8 cellular contexts compared by ENCODE assay signal in the genomic region with DNA sequence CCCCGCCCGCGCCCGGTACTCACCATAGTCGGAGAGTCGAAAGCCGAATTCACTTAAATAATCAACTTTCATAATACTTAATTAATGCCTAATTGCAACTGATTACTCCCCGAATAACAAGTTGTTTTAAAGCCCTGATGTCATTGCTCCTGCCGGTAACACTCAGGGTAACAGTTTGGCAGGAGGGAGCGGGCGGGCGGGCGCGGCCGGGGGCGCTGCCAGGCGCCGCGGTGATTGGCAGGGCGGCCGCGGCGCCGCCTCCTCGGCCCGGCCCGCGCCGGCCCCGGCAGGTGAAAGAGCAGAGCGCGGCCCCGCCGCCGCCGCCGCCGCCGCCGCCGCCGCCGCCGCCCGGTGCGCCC.
DNase-seq lines count a peak whose midpoint lies in the region; ATAC-seq and TF ChIP-seq lines count a peak whose summit lies in the region.

No MANE protein-coding gene starts in this region.

- H3K4me3 ChIP-seq in AG09309 (ENCODE audit: control insufficient read depth, low read depth, low read length) (peak overlapping the region; percentile 50), WERI-Rb-1 (ENCODE audit: low read depth, low read length) (peak overlapping the region; percentile 44), duodenal mucosa (ENCODE audit: low read depth in 1 of 2, low read length in 2 of 2) (peak overlapping the region; percentile 52 to 69), muscle layer of colon (ENCODE audit: low read depth in 1 of 2, low read length in 2 of 2) (no peak overlapping the region), testis (peak overlapping the region; percentile 56 to 75)

- peak; percentile 38 for ATAC-seq in GM19025 (IDR thresholded peaks at IDR 0.05; ENCODE audit: low read depth, unreplicated experiment)
- ATAC-seq in GM21447 (IDR thresholded peaks at IDR 0.05; ENCODE audit: unreplicated experiment): no peak

- TF ChIP-seq POLR2A in testis (IDR thresholded peaks at IDR 0.05): no peak

- no peak overlapping the region for H3K9ac ChIP-seq in duodenal mucosa (ENCODE audit: low read depth in 1 of 2, low read length in 2 of 2)
- H3K9ac ChIP-seq in muscle layer of colon (ENCODE audit: low read length): no peak overlapping the region

- WGBS in testis, 2 donors: 0 to 1% methylated on average over 6 to 30 of the region's 46 CpGs

- TF ChIP-seq CTCF in AG09309 (IDR thresholded peaks at IDR 0.05; ENCODE audit: control insufficient read depth, insufficient read depth, low read depth, low read length, missing control alignments): no peak
- TF ChIP-seq CTCF in WERI-Rb-1 (IDR thresholded peaks at IDR 0.05; ENCODE audit: low read depth, low read length): no peak
- no peak for TF ChIP-seq CTCF in testis (IDR thresholded peaks at IDR 0.05)

- H3K4me1 ChIP-seq in duodenal mucosa (ENCODE audit: control insufficient read depth in 1 of 2, insufficient read depth in 2 of 2, low read length in 2 of 2): peaks cover 43 to 52% of the 10 kb centered on the region in 2 donors
- peaks cover 42% of the 10 kb centered on the region for H3K4me1 ChIP-seq in muscle layer of colon (ENCODE audit: insufficient read depth, low read length)
- H3K4me1 ChIP-seq in testis: peaks cover 2% of the 10 kb centered on the region

- intact Hi-C loops in testis (cut with DNase I; ENCODE audit: low total_unique reads): no loop called here

- H3K36me3 ChIP-seq in WERI-Rb-1 (peaks cover 29% of the 10 kb centered on the region), duodenal mucosa (ENCODE audit: control insufficient read depth in 1 of 2, insufficient read depth in 2 of 2, low read length in 2 of 2) (peaks cover 0 to 4% of the 10 kb centered on the region in 2 donors), muscle layer of colon (ENCODE audit: insufficient read depth, low read length) (no peaks in the 10 kb centered on the region), testis (ENCODE audit: low read depth, missing control alignments) (no peaks in the 10 kb centered on the region)

- H3K27ac ChIP-seq in WERI-Rb-1 (no peak overlapping the region), duodenal mucosa (ENCODE audit: low read depth, low read length) (peak overlapping the region; percentile 32), muscle layer of colon (ENCODE audit: low read depth, low read length) (peak overlapping the region; percentile 80), testis (peak overlapping the region in 1 of 2 donors; percentile 54)

- H3K9me3 ChIP-seq in WERI-Rb-1 (ENCODE audit: severe bottlenecking) (no peaks in the 10 kb centered on the region), duodenal mucosa (ENCODE audit: control insufficient read depth in 1 of 2, low read length in 2 of 2) (no peaks in the 10 kb centered on the region), muscle layer of colon (ENCODE audit: low read length) (no peaks in the 10 kb centered on the region), testis (no peaks in the 10 kb centered on the region)

- DNase-seq in AG09309 (ENCODE audit: low read depth): no peak
- DNase-seq in HS-27A (ENCODE audit: low read depth): peak; percentile 31
- no peak for DNase-seq in WERI-Rb-1
- no peak for DNase-seq in testis

- no peaks in the 10 kb centered on the region for H3K27me3 ChIP-seq in WERI-Rb-1 (ENCODE audit: insufficient read depth, low read depth, severe bottlenecking)
- H3K27me3 ChIP-seq in duodenal mucosa (ENCODE audit: control insufficient read depth in 1 of 2, insufficient read depth in 2 of 2, low read length in 2 of 2): no peaks in the 10 kb centered on the region
- no peaks in the 10 kb centered on the region for H3K27me3 ChIP-seq in muscle layer of colon (ENCODE audit: control insufficient read depth in 1 of 2, insufficient read depth in 2 of 2, low read length in 2 of 2)
- no peaks in the 10 kb centered on the region for H3K27me3 ChIP-seq in testis

Comparison
In these comparisons a context has a peak if more than half of its experiments do, and no peak if none do; other contexts are left out.
1. H3K4me3 ChIP-seq: peak in AG09309 (single experiment), WERI-Rb-1 (single experiment), duodenal mucosa (2 of 2) and testis (2 of 2); none in muscle layer of colon (0 of 2).